ENCODE assay signal across 8 cellular contexts in genomic region chr1:119713039-119713537, GRCh38. TPM values are rescaled to one million over a fixed set of nuclear protein-coding genes. Genes with fewer than 3 reads are reported as not detected.
DNase-seq lines count a peak whose midpoint lies in the region; ATAC-seq, FAIRE-seq and TF ChIP-seq lines count a peak whose summit lies in the region.

No MANE protein-coding gene starts in this region.

- CTCF ChIA-PET in endothelial cell of umbilical vein (lab: Charles Lee): interaction anchor here (1.0 to 2.8 kb wide), 6 partner anchors 11 to 101 kb away, joined by 3 to 40 read pairs (median 8); partner anchors contain the start of gene ZNF697

- H3K9ac ChIP-seq in endothelial cell of umbilical vein (replicated peaks; ENCODE audit: extremely low read depth, insufficient read depth, low read length): peak overlapping the region; percentile 74

- H3K9me3 ChIP-seq in Peyer's patch: no peaks in the 10 kb centered on the region
- H3K9me3 ChIP-seq in endothelial cell of umbilical vein (replicated peaks; ENCODE audit: control insufficient read depth, insufficient read depth, low read length): no peaks in the 10 kb centered on the region

- peaks cover 0 to 13% (median 2%) of the 10 kb centered on the region in 4 donors for H3K4me1 ChIP-seq in Peyer's patch
- H3K4me1 ChIP-seq in endothelial cell of umbilical vein (ENCODE audit: control insufficient read depth, extremely low read depth, insufficient read depth, low read length): peaks cover 9% of the 10 kb centered on the region

- peaks cover 24% of the 10 kb centered on the region for H3K79me2 ChIP-seq in endothelial cell of umbilical vein (ENCODE audit: control insufficient read depth, insufficient read depth, low read length)

- no peak for ATAC-seq in GM21786 (IDR thresholded peaks at IDR 0.05; ENCODE audit: unreplicated experiment)

- POLR2A ChIA-PET in endothelial cell of umbilical vein (lab: Charles Lee): interaction anchor here (0.9 to 1.1 kb wide), 2 partner anchors 11 to 65 kb away, joined by 3 read pairs; partner anchors contain the start of gene ZNF697

- H3K4me1 Mint-ChIP-seq in neural crest cell: peaks cover 45% of the 10 kb centered on the region

- no peaks in the 10 kb centered on the region for H3K36me3 ChIP-seq in Peyer's patch
- H3K36me3 ChIP-seq in endothelial cell of umbilical vein (ENCODE audit: control insufficient read depth in 2 of 2, extremely low read depth in 1 of 2, insufficient read depth in 2 of 2, low read length in 2 of 2): no peaks in the 10 kb centered on the region

- no peaks in the 10 kb centered on the region for H4K20me1 ChIP-seq in endothelial cell of umbilical vein (replicated peaks; ENCODE audit: control insufficient read depth, extremely low read depth, insufficient read depth, low read length)

- H3K9me3 Mint-ChIP-seq in neural crest cell: no peaks in the 10 kb centered on the region

- TF ChIP-seq POLR2A in Peyer's patch (IDR thresholded peaks at IDR 0.05) (no peak), endothelial cell of umbilical vein (IDR thresholded peaks at IDR 0.05; ENCODE audit: low read depth, low read length) (no peak)

- dilution Hi-C loops in endothelial cell of umbilical vein (cut with MboI; ENCODE audit: extremely low pct_ligation_motif_present, low sequenced_read_pairs): no loop called here

- H2AFZ ChIP-seq in endothelial cell of umbilical vein (ENCODE audit: low read depth, low read length): peak overlapping the region; percentile 1

- peak overlapping the region in 3 of 4 donors; percentile 38 to 76 (median 60) for H3K27ac ChIP-seq in Peyer's patch
- peak overlapping the region; percentile 51 for H3K27ac ChIP-seq in endothelial cell of umbilical vein (ENCODE audit: insufficient read depth, low read depth, low read length)

- no peaks in the 10 kb centered on the region for H3K9me1 ChIP-seq in endothelial cell of umbilical vein (replicated peaks; ENCODE audit: control insufficient read depth, extremely low read depth, insufficient read depth, low read length)

- intact Hi-C loops in endothelial cell of umbilical vein (cut with micrococcal nuclease): no loop called here

- FAIRE-seq in endothelial cell of umbilical vein (lab: Jason Lieb, UNC) (no peak), HTR-8/SVneo (lab: Jason Lieb, UNC) (no peak)

- BruUV-seq in endothelial cell of umbilical vein (replicated peaks; lab: Mats Ljungman, UMichigan): TSS peak; percentile 75

- no peaks in the 10 kb centered on the region for H3K27me3 ChIP-seq in Peyer's patch
- H3K27me3 ChIP-seq in endothelial cell of umbilical vein (ENCODE audit: control insufficient read depth in 2 of 2, insufficient read depth in 2 of 2, low read length in 2 of 2): peaks cover 6 to 15% of the 10 kb centered on the region in 2 experiments

- peak overlapping the region in 2 of 4 donors; percentile 54 to 66 for H3K4me3 ChIP-seq in Peyer's patch
- peak overlapping the region in 2 of 3 experiments; percentile 60 to 69 for H3K4me3 ChIP-seq in endothelial cell of umbilical vein (replicated peaks in 1 of 3; ENCODE audit: insufficient read depth in 1 of 3, low read depth in 1 of 3, low read length in 3 of 3)

- DNase-seq in NCI-H510A treated with DMSO at 0.1 percent for 48 hours (lab: John Stamatoyannopoulos, UW): peak; percentile 42
- no peak for DNase-seq in NCI-H510A (lab: John Stamatoyannopoulos, UW)
- DNase-seq in Peyer's patch: no peak
- no peak for DNase-seq in endothelial cell of umbilical vein (ENCODE audit: low read depth, low spot score)
- DNase-seq in neural crest cell (ENCODE audit: low read depth, low spot score): peak; percentile 18
- DNase-seq in 8988T: no peak
- no peak for DNase-seq in HTR-8/SVneo (ENCODE audit: insufficient read length, low spot score)

- peaks cover 2% of the 10 kb centered on the region for H3K27me3 Mint-ChIP-seq in neural crest cell (ENCODE audit: low read depth)

- H3K36me3 Mint-ChIP-seq in neural crest cell (ENCODE audit: low read depth): no peaks in the 10 kb centered on the region

- peak overlapping the region; percentile 74 for H3K4me2 ChIP-seq in endothelial cell of umbilical vein (ENCODE audit: insufficient read depth, low read length)

- H3K27ac Mint-ChIP-seq in neural crest cell (ENCODE audit: unreplicated experiment): peak overlapping the region; percentile 99

- no peak for TF ChIP-seq CTCF in Peyer's patch (IDR thresholded peaks at IDR 0.05)
- no peak for TF ChIP-seq CTCF in endothelial cell of umbilical vein (IDR thresholded peaks at IDR 0.05; ENCODE audit: extremely low read depth in 1 of 2, insufficient read depth in 1 of 2, low read depth in 1 of 2, low read length in 2 of 2)
- no peak for TF ChIP-seq CTCF in neural crest cell (conservative IDR thresholded peaks at IDR 0.05)

- H3K4me3 Mint-ChIP-seq in neural crest cell: peak overlapping the region; percentile 99

TF ChIP-seq in endothelial cell of umbilical vein, 7 proteins besides CTCF, POLR2A, EP300 and RAD21:
- no peak for TF ChIP-seq FOS (IDR thresholded peaks at IDR 0.05; ENCODE audit: borderline replicate concordance, insufficient read depth, low read length)
- TF ChIP-seq MYC (IDR thresholded peaks at IDR 0.05; ENCODE audit: low read depth, low read length): no peak
- TF ChIP-seq JUN (IDR thresholded peaks at IDR 0.05; ENCODE audit: borderline replicate concordance, insufficient read depth, insufficient read length, low read depth): no peak
- no peak for TF ChIP-seq GATA2 (IDR thresholded peaks at IDR 0.05; ENCODE audit: insufficient read depth, insufficient read length, low read depth, low read length)
- TF ChIP-seq MAX (IDR thresholded peaks at IDR 0.05; ENCODE audit: insufficient read depth, insufficient read length): no peak
- no peak for TF ChIP-seq POLR2AphosphoS5 (IDR thresholded peaks at IDR 0.05; ENCODE audit: insufficient read depth, low read depth, low read length)
- TF ChIP-seq EZH2 (IDR thresholded peaks at IDR 0.05; ENCODE audit: borderline replicate concordance, low read depth, low read length, severe bottlenecking): no peak
TF ChIP-seq in endothelial cell of umbilical vein: peak in this region for 0.

RNA-seq across cellular contexts. Expression of gene PHGDH, which starts 1.4 kb away (rescaled TPM):
- total RNA-seq in Peyer's patch (10 to 100 TPM in 1 of 4 donors, 1 to 10 TPM in 3; 2.8 to 19.0 (median 4.3) TPM), endothelial cell of umbilical vein (101 and 120 TPM in 2 replicates), neural crest cell (330 and 365 TPM in 2 replicates)
- polyA plus RNA-seq in endothelial cell of umbilical vein: 33.2 and 37.9 TPM in 2 replicates
- polyA plus RNA-seq in endothelial cell of umbilical vein (2011; cell fraction: cytosol; rRNA removed): 37.2 and 37.8 TPM in 2 replicates
- 42.6 and 45.2 TPM in 2 replicates for polyA plus RNA-seq in endothelial cell of umbilical vein (2011; cell fraction: nucleus; rRNA removed)
- polyA plus RNA-seq in endothelial cell of umbilical vein (2012): 9.8 and 26.9 TPM in 2 replicates
- 66.7 and 76.5 TPM in 2 replicates for polyA minus RNA-seq in endothelial cell of umbilical vein
- 201 TPM for polyA minus RNA-seq in endothelial cell of umbilical vein (2011; cell fraction: cytosol; rRNA and poly(A)+ RNA removed)
- polyA minus RNA-seq in endothelial cell of umbilical vein (2011; cell fraction: nucleus; rRNA and poly(A)+ RNA removed): 39.4 and 42.3 TPM in 2 replicates

RNA-seq across cellular contexts. Expression of gene HMGCS2, which starts 55.6 kb away (rescaled TPM):
- 1,000 to 10,000 TPM in 1 of 4 donors, 100 to 1,000 TPM in 1, 10 to 100 TPM in 2; 10.9 to 1,165 (median 71.0) TPM for total RNA-seq in Peyer's patch
- total RNA-seq in endothelial cell of umbilical vein: not detected in 2 replicates
- not detected in 2 replicates for polyA plus RNA-seq in endothelial cell of umbilical vein
- not detected in 2 replicates for polyA plus RNA-seq in endothelial cell of umbilical vein (2011; cell fraction: cytosol; rRNA removed)
- not detected in 2 replicates for polyA plus RNA-seq in endothelial cell of umbilical vein (2011; cell fraction: nucleus; rRNA removed)
- not detected in 2 replicates for polyA plus RNA-seq in endothelial cell of umbilical vein (2012)
- not detected in 2 replicates for polyA minus RNA-seq in endothelial cell of umbilical vein
- not detected for polyA minus RNA-seq in endothelial cell of umbilical vein (2011; cell fraction: cytosol; rRNA and poly(A)+ RNA removed)
- polyA minus RNA-seq in endothelial cell of umbilical vein (2011; cell fraction: nucleus; rRNA and poly(A)+ RNA removed): not detected in 2 replicates
- total RNA-seq in neural crest cell: not detected in 2 replicates

Comparison
In these comparisons a context has a peak if more than half of its experiments do, and no peak if none do; other contexts are left out.
1. DNase-seq: peak in NCI-H510A treated with DMSO at 0.1 percent for 48 hours (single experiment) and neural crest cell (single experiment); none in NCI-H510A (single experiment), Peyer's patch (0 of 3), endothelial cell of umbilical vein (single experiment), 8988T (single experiment) and HTR-8/SVneo (single experiment).
2. RNA of gene HMGCS2, which starts 55.6 kb away (total RNA-seq): 10.9 to 1,165 TPM in Peyer's patch; not detected in endothelial cell of umbilical vein and not detected in neural crest cell; every median in the first group is over 10 times any median in the second.